ENCODE assay signal across 26 cellular contexts in genomic region chr5:54360925-54361662, GRCh38. TPM values are rescaled to one million over a fixed set of nuclear protein-coding genes. Genes with fewer than 3 reads are reported as not detected.
DNase-seq lines count a peak whose midpoint lies in the region; ATAC-seq, FAIRE-seq and TF ChIP-seq lines count a peak whose summit lies in the region.
"Had no signal": no experiment of that assay in that cellular context is flagged by ENCODE, and none has a peak within 500 bp of the region (broad histone marks: within the 10 kb centered on the region; RNA-seq: fewer than 3 reads in every experiment).

No MANE protein-coding gene starts in this region.

- no peak overlapping the region for H3K9ac ChIP-seq in IMR-90 (ENCODE audit: low read depth, low read length)
- no peak overlapping the region for H3K9ac ChIP-seq in astrocyte (ENCODE audit: low read length)

- H3K4me2 ChIP-seq in IMR-90 (ENCODE audit: low read depth, low read length) = no peak overlapping the region
- no peak overlapping the region for H3K4me2 ChIP-seq in astrocyte (ENCODE audit: low read length)
- H3K4me2 ChIP-seq: GM23338 had no signal

- H3K27ac Mint-ChIP-seq in astrocyte (ENCODE audit: unreplicated experiment) = peak overlapping the region; percentile 97
- H3K27ac Mint-ChIP-seq: activated T-cell treated with anti-CD3 and anti-CD28 coated beads, Interleukin-2, amount 50 U/mL, for 72 hours; GM23338; naive thymus-derived CD8-positive, alpha-beta T cell had no signal

- H3K23ac ChIP-seq in IMR-90 (ENCODE audit: low read depth, low read length) = no peak overlapping the region

- no peaks in the 10 kb centered on the region for H4K20me1 ChIP-seq in IMR-90 (ENCODE audit: insufficient read depth, low read length)
- H4K20me1 ChIP-seq in astrocyte (ENCODE audit: insufficient read depth, low read length) = no peaks in the 10 kb centered on the region

- no peaks in the 10 kb centered on the region for H3K79me1 ChIP-seq in IMR-90 (ENCODE audit: low read depth in 1 of 2, low read length in 2 of 2)

- intact Hi-C loops in IMR-90 (cut with micrococcal nuclease) (no loop called here), left colon (cut with DNase I, micrococcal nuclease) (no loop called here), uterus (cut with DNase I; ENCODE audit: low total_unique reads) (no loop called here)

- H4K8ac ChIP-seq in IMR-90 (ENCODE audit: low read depth in 2 of 2, low read length in 2 of 2) = no peak overlapping the region

- H3K4me3 ChIP-seq in IMR-90 (ENCODE audit: insufficient read depth, low read depth, low read length) (no peak overlapping the region), astrocyte (ENCODE audit: insufficient read depth, low read depth, low read length) (no peak overlapping the region), uterus (no peak overlapping the region)
- H3K4me3 ChIP-seq: adrenal gland, gastrocnemius medialis, GM12878, GM23338, SJSA1, spleen had no signal

- POLR2A ChIA-PET in IMR-90 (lab: Charles Lee; ENCODE audit: unreplicated experiment) = no interaction called here

- H3K27ac ChIP-seq in IMR-90 (ENCODE audit: insufficient read depth, low read length) (no peak overlapping the region), astrocyte (ENCODE audit: low read depth, low read length) (no peak overlapping the region), uterus (peak overlapping the region; percentile 13 to 54), substantia nigra (ENCODE audit: low read depth, low read length, poor library complexity, severe bottlenecking) (no peak overlapping the region)
- H3K27ac ChIP-seq: adrenal gland, brain microvascular endothelial cell, gastrocnemius medialis, SJSA1, spleen had no signal

- no peak overlapping the region for H2BK20ac ChIP-seq in IMR-90 (ENCODE audit: low read depth, low read length)

- H3K14ac ChIP-seq in IMR-90 (replicated peaks; ENCODE audit: low read depth, low read length) = no peak overlapping the region

- DNase-seq in IMR-90 = peak; percentile 10
- DNase-seq in astrocyte (ENCODE audit: low read depth) = no peak
- no peak for DNase-seq in left colon
- DNase-seq in uterus = no peak
- DNase-seq in glomerular visceral epithelial cell (ENCODE audit: extremely low spot score) = no peak
- DNase-seq in substantia nigra (lab: John Stamatoyannopoulos, UW) = no peak
- DNase-seq: activated CD4-positive, alpha-beta T cell treated with anti-CD3 and anti-CD28 coated beads, Interleukin-2, amount 50 U/mL, for 4 hours; activated CD4-positive, CD25-positive, alpha-beta regulatory T cell; activated naive CD4-positive, alpha-beta T cell treated with Interleukin-2 at 50 U/mL for 16 hours; activated T-cell treated with anti-CD3 and anti-CD28 coated beads, Interleukin-2, amount 50 U/mL, for 72 hours; effector CD4-positive, alpha-beta T cell; gastrocnemius medialis; midbrain; naive thymus-derived CD8-positive, alpha-beta T cell; NCI-H1092; NCI-H187 treated with DMSO at 0.1 percent for 48 hours; spleen; stimulated activated CD4-positive, alpha-beta T cell treated with anti-CD3 and anti-CD28 coated beads, Interleukin-2, amount 100 ng/mL, for 48 hours; T-helper 1 cell; trophoblast cell had no signal

- no peaks in the 10 kb centered on the region for H3K27me3 Mint-ChIP-seq in astrocyte (ENCODE audit: low read depth, unreplicated experiment)

- in situ Hi-C loops in IMR-90 (cut with MboI; ENCODE audit: low sequenced_read_pairs) = no loop called here

- no peaks in the 10 kb centered on the region for H3K36me3 Mint-ChIP-seq in astrocyte (ENCODE audit: low read depth, unreplicated experiment)
- H3K36me3 Mint-ChIP-seq: naive thymus-derived CD8-positive, alpha-beta T cell had no signal

- ATAC-seq in IMR-90 (ENCODE audit: low read depth) (peak; percentile 48), left colon (peak; percentile 28), GM18861 (IDR thresholded peaks at IDR 0.05; ENCODE audit: unreplicated experiment) (no peak)
- ATAC-seq: activated T-cell treated with anti-CD3 and anti-CD28 coated beads, Interleukin-2, amount 50 U/mL, for 72 hours; gastrocnemius medialis; GM12878; naive thymus-derived CD8-positive, alpha-beta T cell had no signal

- no peak overlapping the region for H3K4ac ChIP-seq in IMR-90 (ENCODE audit: low read depth, low read length)

- no peaks in the 10 kb centered on the region for H3K79me2 ChIP-seq in astrocyte (ENCODE audit: insufficient read depth, low read length)

- no peak overlapping the region for H2BK15ac ChIP-seq in IMR-90 (ENCODE audit: low read depth, low read length)

- TF ChIP-seq RAD21 in IMR-90 (IDR thresholded peaks at IDR 0.05; ENCODE audit: low read length) = no peak

- no peak overlapping the region for H4K91ac ChIP-seq in IMR-90 (ENCODE audit: insufficient read depth, low read depth, low read length)

- TF ChIP-seq CTCF in IMR-90 (conservative IDR thresholded peaks at IDR 0.05; ENCODE audit: low read depth, low read length) (no peak), astrocyte (IDR thresholded peaks at IDR 0.05; ENCODE audit: insufficient read depth, low read depth, low read length) (no peak), uterus (IDR thresholded peaks at IDR 0.05) (no peak)

- CTCF ChIA-PET in IMR-90 (lab: Yijun Ruan, JAX) = no interaction called here

- peaks cover 26% of the 10 kb centered on the region for H3K4me1 Mint-ChIP-seq in astrocyte (ENCODE audit: low read depth, unreplicated experiment)
- H3K4me1 Mint-ChIP-seq: naive thymus-derived CD8-positive, alpha-beta T cell had no signal

- no peaks in the 10 kb centered on the region for H3K36me3 ChIP-seq in IMR-90 (ENCODE audit: control insufficient read depth, insufficient read depth, low read length)
- H3K36me3 ChIP-seq in astrocyte (ENCODE audit: insufficient read depth, low read length) = no peaks in the 10 kb centered on the region
- H3K36me3 ChIP-seq in uterus = no peaks in the 10 kb centered on the region
- H3K36me3 ChIP-seq: adrenal gland, brain microvascular endothelial cell, gastrocnemius medialis, SJSA1, spleen had no signal

- no peak overlapping the region for H3K56ac ChIP-seq in IMR-90 (ENCODE audit: extremely low read depth, insufficient read depth, low read length)

- no peak overlapping the region; the same call in 1 of the 2 replicates for H3K18ac ChIP-seq in IMR-90 (ENCODE audit: low read depth, low read length)

- peaks cover 4% of the 10 kb centered on the region for H3K4me1 ChIP-seq in IMR-90 (ENCODE audit: control insufficient read depth, insufficient read depth, low read length)
- peaks cover 12% of the 10 kb centered on the region for H3K4me1 ChIP-seq in astrocyte (ENCODE audit: insufficient read depth, low read length)
- H3K4me1 ChIP-seq in uterus = no peaks in the 10 kb centered on the region
- H3K4me1 ChIP-seq: adrenal gland, gastrocnemius medialis had no signal

- H4K5ac ChIP-seq in IMR-90 (ENCODE audit: low read depth, low read length) = no peak overlapping the region

- dilution Hi-C loops in IMR-90 (cut with HindIII; ENCODE audit: low sequenced_read_pairs, unreplicated experiment) = no loop called here

- no peak overlapping the region for H2AK5ac ChIP-seq in IMR-90 (ENCODE audit: low read depth, low read length)

- H3K9me3 Mint-ChIP-seq in astrocyte (ENCODE audit: unreplicated experiment) = no peaks in the 10 kb centered on the region
- H3K9me3 Mint-ChIP-seq: activated T-cell treated with anti-CD3 and anti-CD28 coated beads, Interleukin-2, amount 50 U/mL, for 72 hours had no signal

- FAIRE-seq in astrocyte (lab: Jason Lieb, UNC) = no peak
- FAIRE-seq: GM12878 had no signal

- WGBS in IMR-90 (ENCODE audit: extremely low coverage in 2 of 2, insufficient read length in 1 of 2), 2 experiments = 60% methylated on average over 1 of the region's 2 CpGs; no CpG with 5 or more reads in 1 of the 2 experiments

- no peak overlapping the region for H3K4me3 Mint-ChIP-seq in astrocyte (ENCODE audit: unreplicated experiment)
- H3K4me3 Mint-ChIP-seq: activated T-cell treated with anti-CD3 and anti-CD28 coated beads, Interleukin-2, amount 50 U/mL, for 72 hours; GM23338; naive thymus-derived CD8-positive, alpha-beta T cell had no signal

- H2BK120ac ChIP-seq in IMR-90 (ENCODE audit: low read depth, low read length) = no peak overlapping the region

- no peak for TF ChIP-seq POLR2A in IMR-90 (IDR thresholded peaks at IDR 0.05; ENCODE audit: low read depth, low read length)
- no peak for TF ChIP-seq POLR2A in uterus (IDR thresholded peaks at IDR 0.05)

- no peak overlapping the region for H2BK5ac ChIP-seq in IMR-90 (ENCODE audit: low read depth, low read length, poor library complexity, severe bottlenecking)

- H3K9me3 ChIP-seq in IMR-90 (ENCODE audit: control insufficient read depth, insufficient read depth, low read length) = no peaks in the 10 kb centered on the region
- H3K9me3 ChIP-seq in astrocyte (ENCODE audit: insufficient read depth, low read depth, low read length) = no peaks in the 10 kb centered on the region
- no peaks in the 10 kb centered on the region for H3K9me3 ChIP-seq in uterus
- H3K9me3 ChIP-seq: adrenal gland, gastrocnemius medialis, SJSA1, spleen had no signal

- peaks cover 8% of the 10 kb centered on the region; the same call in 1 of the 2 replicates for H3K9me1 ChIP-seq in IMR-90 (ENCODE audit: insufficient read depth, low read length)

- no TSS peak for BruUV-seq in IMR-90 (replicated peaks; lab: Mats Ljungman, UMichigan)

- H3K27me3 ChIP-seq in IMR-90 (ENCODE audit: control insufficient read depth, insufficient read depth, low read length) (peaks cover 14% of the 10 kb centered on the region), astrocyte (ENCODE audit: insufficient read depth, low read length) (no peaks in the 10 kb centered on the region), uterus (no peaks in the 10 kb centered on the region)
- H3K27me3 ChIP-seq: adrenal gland, brain microvascular endothelial cell, gastrocnemius medialis, SJSA1 had no signal

- no peak overlapping the region for H2AFZ ChIP-seq in IMR-90 (replicated peaks; ENCODE audit: low read length, poor library complexity)
- no peak overlapping the region for H2AFZ ChIP-seq in astrocyte (ENCODE audit: low read depth, low read length)
- H2AFZ ChIP-seq: GM23338 had no signal

- no peak overlapping the region for H2AK9ac ChIP-seq in IMR-90 (replicated peaks; ENCODE audit: low read depth, low read length, poor library complexity)

TF ChIP-seq in IMR-90, 13 proteins besides CTCF, POLR2A, EP300 and RAD21 (continues in another document):
- no peak for TF ChIP-seq MXI1 (IDR thresholded peaks at IDR 0.05; ENCODE audit: borderline replicate concordance, low read depth, low read length)
- TF ChIP-seq SMC3 (IDR thresholded peaks at IDR 0.05; ENCODE audit: low read depth, low read length) = no peak
- no peak for TF ChIP-seq CHD1 (IDR thresholded peaks at IDR 0.05; ENCODE audit: low read depth, low read length)
- no peak for TF ChIP-seq BHLHE40 (IDR thresholded peaks at IDR 0.05; ENCODE audit: low read depth, low read length)
- TF ChIP-seq MAZ (IDR thresholded peaks at IDR 0.05; ENCODE audit: borderline replicate concordance, low read depth, low read length) = no peak

RNA-seq across cellular contexts. Expression of gene ARL15, which starts 50.7 kb away (rescaled TPM):
- total RNA-seq in IMR-90 (2012; rRNA removed) (19.2 TPM in 2 replicates), astrocyte (29.1 and 30.3 TPM in 2 replicates), left colon (10 to 100 TPM; 25.2 to 27.2 TPM), uterus (100 to 1,000 TPM in 1 of 4 donors, 10 to 100 TPM in 3; 36.2 to 338 (median 69.0) TPM)
- polyA plus RNA-seq in IMR-90 (2012; rRNA removed) = 6.6 and 7.3 TPM in 2 replicates
- polyA plus RNA-seq in IMR-90 (2012; cell fraction: cytosol; rRNA removed) = 2.2 and 4.1 TPM in 2 replicates
- polyA plus RNA-seq in IMR-90 (2012; cell fraction: nucleus; rRNA removed; ENCODE audit: low replicate concordance) = 1.4 and 5.5 TPM in 2 replicates

Comparison
In these comparisons a context has a peak if more than half of its experiments do, and no peak if none do; other contexts are left out.
1. H3K27ac ChIP-seq: peak in uterus (2 of 2); none in IMR-90 (single experiment), astrocyte (single experiment) and substantia nigra (single experiment).